In the genomic region with DNA sequence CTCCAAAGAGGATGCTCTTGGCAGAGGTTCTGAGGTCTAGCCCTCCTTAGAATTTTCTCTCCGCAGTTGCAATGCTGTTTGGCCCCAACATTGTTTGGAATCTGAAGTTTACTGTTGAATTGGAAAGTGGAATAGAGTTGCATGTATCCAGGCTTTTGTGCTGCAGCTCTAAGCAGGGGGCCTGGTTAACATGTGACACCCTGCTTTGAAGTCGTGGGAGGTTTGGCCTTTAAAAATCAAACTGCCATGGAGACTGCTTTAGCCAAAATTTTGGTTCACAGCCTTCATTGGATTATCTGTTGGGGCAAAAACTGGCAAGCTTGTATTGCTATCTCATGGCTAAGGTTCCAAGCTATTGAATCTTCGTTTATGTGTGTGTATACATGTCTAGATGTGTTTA, we compare ENCODE assay signal across 33 cellular contexts. TPM values are rescaled to one million over a fixed set of nuclear protein-coding genes. Genes with fewer than 3 reads are reported as not detected.
"Had no signal": no experiment of that assay in that cellular context is flagged by ENCODE, and none has a peak within 500 bp of the region (broad histone marks: within the 10 kb centered on the region; RNA-seq: fewer than 3 reads in every experiment).

No MANE protein-coding gene starts in this region.

- ATAC-seq: activated CD8-positive, alpha-beta memory T cell treated with anti-CD3 and anti-CD28 coated beads, Interleukin-2, amount 10 ng/mL, durations not matched to agents 7 days and 5 days; activated CD8-positive, alpha-beta T cell treated with anti-CD3 and anti-CD28 coated beads, Interleukin-2, amount 10 ng/mL, durations not matched to agents 7 days and 5 days; activated naive CD8-positive, alpha-beta T cell treated with anti-CD3 and anti-CD28 coated beads, Interleukin-2, amount 50 U/mL, for 24 hours; body of pancreas; effector memory CD8-positive, alpha-beta T cell; gastroesophageal sphincter; heart right ventricle had no signal

- H3K79me2 ChIP-seq: hepatocyte had no signal

- H3K4me2 ChIP-seq: hepatocyte had no signal

- H3K9me3 ChIP-seq: body of pancreas, esophagus squamous epithelium, gastroesophageal sphincter had no signal

- H3K27ac Mint-ChIP-seq: activated CD8-positive, alpha-beta memory T cell treated with anti-CD3 and anti-CD28 coated beads, Interleukin-2, amount 10 ng/mL, durations not matched to agents 7 days and 5 days; activated CD8-positive, alpha-beta T cell treated with anti-CD3 and anti-CD28 coated beads, Interleukin-2, amount 10 ng/mL, durations not matched to agents 7 days and 5 days; activated naive CD4-positive, alpha-beta T cell treated with anti-CD3 and anti-CD28 coated beads for 36 hours; activated naive CD4-positive, alpha-beta T cell treated with anti-CD3 and anti-CD28 coated beads, Interleukin-2, amount 50 U/mL, for 24 hours; activated naive CD8-positive, alpha-beta T cell treated with anti-CD3 and anti-CD28 coated beads for 36 hours; activated naive CD8-positive, alpha-beta T cell treated with anti-CD3 and anti-CD28 coated beads, Interleukin-2, amount 50 U/mL, for 24 hours; activated T-helper 1 cell treated with anti-CD3 and anti-CD28 coated beads, Interleukin-12 subunit alpha, Interleukin-12 subunit beta, Interleukin-2, Interleukin-4 antibody, amounts not matched to agents 30 ng/mL and 10 ng/mL and 1 ng/mL, durations not matched to agents 14 hours and 24 hours and 36 hours; effector memory CD8-positive, alpha-beta T cell had no signal

- DNase-seq: activated CD4-positive, alpha-beta T cell treated with anti-CD3 and anti-CD28 coated beads for 1 hour; activated CD4-positive, alpha-beta T cell treated with anti-CD3 and anti-CD28 coated beads for 48 hours; activated CD4-positive, alpha-beta T cell treated with anti-CD3 and anti-CD28 coated beads, Interleukin-2, amount 50 U/mL, for 1 hour; activated CD4-positive, alpha-beta T cell treated with anti-CD3 and anti-CD28 coated beads, Interleukin-2, amount 50 U/mL, for 48 hours; activated CD8-positive, alpha-beta memory T cell treated with anti-CD3 and anti-CD28 coated beads, Interleukin-2, amount 10 ng/mL, durations not matched to agents 7 days and 5 days; activated CD8-positive, alpha-beta memory T cell treated with anti-CD3 and anti-CD28 coated beads, Interleukin-2, amount 50 U/mL, for 4 hours; activated CD8-positive, alpha-beta T cell treated with anti-CD3 and anti-CD28 coated beads, Interleukin-2, amount 10 ng/mL, durations not matched to agents 7 days and 5 days; activated naive CD4-positive, alpha-beta T cell treated with anti-CD3 and anti-CD28 coated beads for 36 hours; activated naive CD8-positive, alpha-beta T cell treated with anti-CD3 and anti-CD28 coated beads for 36 hours; activated naive CD8-positive, alpha-beta T cell treated with anti-CD3 and anti-CD28 coated beads, Interleukin-2, amount 50 U/mL, for 24 hours; activated T-cell treated with anti-CD3 and anti-CD28 coated beads, Interleukin-2, amount 50 U/mL, for 1 hour; activated T-cell treated with anti-CD3 and anti-CD28 coated beads, Interleukin-2, amount 50 U/mL, for 48 hours; amygdala; aorta; body of pancreas; caudate nucleus; cortex of kidney; dermis blood vessel endothelial cell; effector CD4-positive, alpha-beta T cell; effector memory CD8-positive, alpha-beta T cell; esophagus squamous epithelium; foreskin melanocyte; heart right ventricle; T-helper 1 cell; T-helper 2 cell had no signal

- H3K27ac ChIP-seq: body of pancreas, epithelial cell of prostate, gastroesophageal sphincter, heart right ventricle, hepatocyte had no signal

- H3K4me1 Mint-ChIP-seq: activated CD8-positive, alpha-beta memory T cell treated with anti-CD3 and anti-CD28 coated beads, Interleukin-2, amount 10 ng/mL, durations not matched to agents 7 days and 5 days; activated naive CD4-positive, alpha-beta T cell treated with anti-CD3 and anti-CD28 coated beads, Interleukin-2, amount 50 U/mL, for 24 hours; activated naive CD8-positive, alpha-beta T cell treated with anti-CD3 and anti-CD28 coated beads for 36 hours; activated naive CD8-positive, alpha-beta T cell treated with anti-CD3 and anti-CD28 coated beads, Interleukin-2, amount 50 U/mL, for 24 hours had no signal

- H3K27me3 ChIP-seq: adrenal gland, body of pancreas, hepatocyte had no signal

- H3K4me3 ChIP-seq: adrenal gland, body of pancreas, esophagus squamous epithelium, gastroesophageal sphincter, heart right ventricle, hepatocyte had no signal

- H3K4me1 ChIP-seq: body of pancreas, gastroesophageal sphincter, heart right ventricle had no signal

- H3K36me3 ChIP-seq: esophagus squamous epithelium, gastroesophageal sphincter, heart right ventricle had no signal

- H2AFZ ChIP-seq: hepatocyte had no signal

- H3K9me3 Mint-ChIP-seq: effector memory CD8-positive, alpha-beta T cell had no signal

- H3K36me3 Mint-ChIP-seq: activated naive CD4-positive, alpha-beta T cell treated with anti-CD3 and anti-CD28 coated beads, Interleukin-2, amount 50 U/mL, for 24 hours had no signal

- H3K4me3 Mint-ChIP-seq: activated CD8-positive, alpha-beta memory T cell treated with anti-CD3 and anti-CD28 coated beads, Interleukin-2, amount 10 ng/mL, durations not matched to agents 7 days and 5 days; activated CD8-positive, alpha-beta T cell treated with anti-CD3 and anti-CD28 coated beads, Interleukin-2, amount 10 ng/mL, durations not matched to agents 7 days and 5 days; activated naive CD4-positive, alpha-beta T cell treated with anti-CD3 and anti-CD28 coated beads for 36 hours; activated naive CD4-positive, alpha-beta T cell treated with anti-CD3 and anti-CD28 coated beads, Interleukin-2, amount 50 U/mL, for 24 hours; activated naive CD8-positive, alpha-beta T cell treated with anti-CD3 and anti-CD28 coated beads for 36 hours; activated naive CD8-positive, alpha-beta T cell treated with anti-CD3 and anti-CD28 coated beads, Interleukin-2, amount 50 U/mL, for 24 hours; activated T-helper 1 cell treated with anti-CD3 and anti-CD28 coated beads, Interleukin-12 subunit alpha, Interleukin-12 subunit beta, Interleukin-2, Interleukin-4 antibody, amounts not matched to agents 30 ng/mL and 10 ng/mL and 1 ng/mL, durations not matched to agents 14 hours and 24 hours and 36 hours; effector memory CD8-positive, alpha-beta T cell had no signal

RNA-seq across cellular contexts. Expression of a gene that starts 15.8 kb away (rescaled TPM):
- total RNA-seq: activated CD8-positive, alpha-beta T cell treated with anti-CD3 and anti-CD28 coated beads, Interleukin-2, amount 10 ng/mL, durations not matched to agents 7 days and 5 days; activated naive CD4-positive, alpha-beta T cell treated with anti-CD3 and anti-CD28 coated beads for 36 hours; activated T-helper 1 cell treated with anti-CD3 and anti-CD28 coated beads, Interleukin-12 subunit alpha, Interleukin-12 subunit beta, Interleukin-2, Interleukin-4 antibody, amounts not matched to agents 30 ng/mL and 10 ng/mL and 1 ng/mL, durations not matched to agents 14 hours and 24 hours and 36 hours; dermis blood vessel endothelial cell; endothelial cell of umbilical vein; glomerular endothelial cell had no signal
